Comparison of ENCODE assay signal across 13 cellular contexts in the genomic region with DNA sequence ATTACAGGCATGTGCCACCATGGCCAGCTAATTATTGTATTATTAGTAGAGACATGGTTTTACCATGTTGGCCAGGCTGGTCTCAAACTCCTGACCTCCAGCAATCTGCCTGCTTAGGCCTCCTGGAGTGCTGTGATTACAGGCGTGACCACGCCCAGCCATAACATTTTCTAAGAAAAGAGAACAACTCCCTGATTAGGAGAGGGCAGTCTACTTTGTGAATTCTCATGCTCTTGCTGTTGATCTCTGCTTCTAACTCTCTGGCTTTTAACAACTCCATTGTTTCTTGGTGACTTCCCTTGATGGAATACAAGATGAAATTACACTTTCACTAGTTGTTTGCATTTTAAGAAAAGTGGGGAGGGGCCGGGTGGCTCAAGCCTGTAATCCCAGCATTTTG. TPM values are rescaled to one million over a fixed set of nuclear protein-coding genes. Genes with fewer than 3 reads are reported as not detected.
DNase-seq lines count a peak whose midpoint lies in the region; ATAC-seq and TF ChIP-seq lines count a peak whose summit lies in the region.
"Had no signal": no experiment of that assay in that cellular context is flagged by ENCODE, and none has a peak within 500 bp of the region (broad histone marks: within the 10 kb centered on the region; RNA-seq: fewer than 3 reads in every experiment).

No MANE protein-coding gene starts in this region.

- H3K27me3 ChIP-seq in heart left ventricle: no peaks in the 10 kb centered on the region
- H3K27me3 ChIP-seq in uterus: no peaks in the 10 kb centered on the region
- H3K27me3 ChIP-seq: ovary had no signal

- H3K27ac Mint-ChIP-seq in chondrocyte (ENCODE audit: unreplicated experiment) (peak overlapping the region; percentile 99), natural killer cell (peak overlapping the region; percentile 69 to 88)

- 65 to 72% (median 70%) methylated on average over 3 of the region's 3 CpGs for WGBS in heart left ventricle, 4 donors

- no peak for DNase-seq in heart left ventricle
- no peak for DNase-seq in Right ventricle myocardium superior
- DNase-seq in chondrocyte (ENCODE audit: low spot score): no peak
- DNase-seq in natural killer cell: no peak
- no peak for DNase-seq in uterus
- DNase-seq in stimulated activated CD4-positive, alpha-beta T cell treated with anti-CD3 and anti-CD28 coated beads, Interleukin-4, amount 100 ng/mL, for 1 hour: no peak
- no peak for DNase-seq in iPS-NIHi11 (ENCODE audit: low spot score)
- no peak for DNase-seq in activated naive CD4-positive, alpha-beta T cell (lab: John Stamatoyannopoulos, UW)
- DNase-seq: NCI-H1105 treated with DMSO at 0.1 percent for 48 hours; NK-92 treated with Interleukin-12 subunit alpha and Interleukin-12 subunit beta, amount 100 ng/mL, for 24 hours; ovary; T1000 had no signal

- H3K27ac ChIP-seq in heart left ventricle: peak overlapping the region; percentile 67 to 94 (median 91)
- H3K27ac ChIP-seq in uterus: peak overlapping the region; percentile 79 to 84
- H3K27ac ChIP-seq: HL-60, ovary had no signal

- no peak for TF ChIP-seq CTCF in heart left ventricle (IDR thresholded peaks at IDR 0.05)
- TF ChIP-seq CTCF in chondrocyte (IDR thresholded peaks at IDR 0.05): no peak
- no peak for TF ChIP-seq CTCF in natural killer cell (IDR thresholded peaks at IDR 0.05)
- no peak for TF ChIP-seq CTCF in uterus (IDR thresholded peaks at IDR 0.05)

- peaks cover 0 to 45% (median 34%) of the 10 kb centered on the region in 9 donors for H3K36me3 ChIP-seq in heart left ventricle
- H3K36me3 ChIP-seq in uterus: no peaks in the 10 kb centered on the region
- H3K36me3 ChIP-seq: ovary had no signal

- H3K36me3 Mint-ChIP-seq in chondrocyte (ENCODE audit: low read depth) (peaks cover 39% of the 10 kb centered on the region), natural killer cell (no peaks in the 10 kb centered on the region)

- H3K27me3 Mint-ChIP-seq in chondrocyte (ENCODE audit: low read depth) (no peaks in the 10 kb centered on the region), natural killer cell (ENCODE audit: low read depth in 2 of 2) (no peaks in the 10 kb centered on the region)

- peak overlapping the region; percentile 46 for H3K4me3 Mint-ChIP-seq in chondrocyte (ENCODE audit: unreplicated experiment)
- no peak overlapping the region for H3K4me3 Mint-ChIP-seq in natural killer cell

- H3K4me1 Mint-ChIP-seq in chondrocyte (ENCODE audit: low read depth) (peaks cover 92% of the 10 kb centered on the region), natural killer cell (peaks cover 70 to 78% of the 10 kb centered on the region in 2 donors)

- H3K4me3 ChIP-seq in heart left ventricle: no peak overlapping the region
- no peak overlapping the region for H3K4me3 ChIP-seq in uterus
- H3K4me3 ChIP-seq: ovary had no signal

- H3K9me3 Mint-ChIP-seq in chondrocyte (ENCODE audit: low read depth) (no peaks in the 10 kb centered on the region), natural killer cell (no peaks in the 10 kb centered on the region)

- intact Hi-C loops in heart left ventricle (cut with DNase I) (loop anchor here in 2 of 10 donors (2.0 to 10.0 kb wide), 2 partner anchors 29 to 519 kb away; no protein-coding TSS in a partner anchor), Right ventricle myocardium superior (cut with DNase I) (no loop called here), natural killer cell (cut with micrococcal nuclease) (loop anchor here (10.0 kb wide), 1 partner anchor 271 kb away; a partner anchor contains a TSS), uterus (cut with DNase I; ENCODE audit: low total_unique reads) (no loop called here)

- TF ChIP-seq POLR2A in heart left ventricle (IDR thresholded peaks at IDR 0.05) (no peak), uterus (IDR thresholded peaks at IDR 0.05) (no peak)

- no peaks in the 10 kb centered on the region for H3K9me3 ChIP-seq in heart left ventricle
- no peaks in the 10 kb centered on the region for H3K9me3 ChIP-seq in uterus
- H3K9me3 ChIP-seq: ovary had no signal

- ATAC-seq in heart left ventricle (no peak), Right ventricle myocardium superior (ENCODE audit: poor library complexity) (no peak), natural killer cell (no peak)

- peaks cover 40 to 97% (median 92%) of the 10 kb centered on the region in 12 donors for H3K4me1 ChIP-seq in heart left ventricle
- H3K4me1 ChIP-seq in uterus: peaks cover 8 to 11% of the 10 kb centered on the region in 2 donors

RNA-seq across cellular contexts. Expression of a gene that starts 33.6 kb away (rescaled TPM):
- total RNA-seq in heart left ventricle: 10 to 100 TPM; 20.2 to 45.8 (median 34.3) TPM
- polyA plus RNA-seq in heart left ventricle: 10 to 100 TPM in 1 of 2 donors, 1 to 10 TPM in 1; 7.8 to 15.2 TPM
- 26.3 TPM for total RNA-seq in Right ventricle myocardium superior
- total RNA-seq in chondrocyte: 125 to 138 TPM (median 127 TPM) in 3 replicates
- 10 to 100 TPM; 57.4 to 74.1 (median 66.6) TPM for total RNA-seq in natural killer cell
- total RNA-seq in uterus: 10 to 100 TPM in 2 of 4 donors, 1 to 10 TPM in 2; 8.7 to 55.4 (median 10.7) TPM

RNA-seq across cellular contexts. Expression of a gene that starts 56.1 kb away (rescaled TPM):
- total RNA-seq in heart left ventricle: not detected
- polyA plus RNA-seq in heart left ventricle: not detected
- total RNA-seq in Right ventricle myocardium superior: not detected
- total RNA-seq in chondrocyte: not detected in 3 replicates
- total RNA-seq in natural killer cell: not detected
- total RNA-seq in uterus: not detected
- total RNA-seq: ovary had no signal
- polyA plus RNA-seq: ovary had no signal
